ENCODE assay signal across 8 cellular contexts in genomic region chr11:2270322-2271076, GRCh38. TPM values are rescaled to one million over a fixed set of nuclear protein-coding genes. Genes with fewer than 3 reads are reported as not detected.
A peak's percentile ranks its signal among the peaks of the same experiment; 100 is the strongest.
DNase-seq lines count a peak whose midpoint lies in the region; ATAC-seq and TF ChIP-seq lines count a peak whose summit lies in the region.

A gene with protein sequence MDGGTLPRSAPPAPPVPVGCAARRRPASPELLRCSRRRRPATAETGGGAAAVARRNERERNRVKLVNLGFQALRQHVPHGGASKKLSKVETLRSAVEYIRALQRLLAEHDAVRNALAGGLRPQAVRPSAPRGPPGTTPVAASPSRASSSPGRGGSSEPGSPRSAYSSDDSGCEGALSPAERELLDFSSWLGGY (minus strand): TSS chr11:2270588. CDS start chr11:2270332, 256 bp downstream.

- no peaks in the 10 kb centered on the region for H3K9me3 ChIP-seq in iPS DF 6.9 (ENCODE audit: control insufficient read depth, insufficient read depth, low read length)

- H3K4me3 ChIP-seq in H7 (ENCODE audit: insufficient read depth, low read depth, low read length) (peak within 1 kb of the TSS; percentile 46), iPS DF 6.9 (ENCODE audit: low read length) (peak within 1 kb of the TSS; percentile 19), skeletal muscle cell (ENCODE audit: low read depth, low read length) (peak within 1 kb of the TSS; percentile 39)

- no CpG with 5 or more reads among the region's 89 CpGs for WGBS in iPS DF 6.9 (ENCODE audit: insufficient coverage, insufficient read length)

- peaks cover 5% of the 10 kb centered on the region for H3K4me1 ChIP-seq in iPS DF 6.9 (ENCODE audit: control insufficient read depth, insufficient read depth, low read length)

- H3K27me3 Mint-ChIP-seq in activated CD4-positive, alpha-beta memory T cell treated with anti-CD3 and anti-CD28 coated beads for 36 hours, result peaks cover 40% of the 10 kb centered on the region

- peak within 1 kb of the TSS; percentile 52 for H3K4me3 Mint-ChIP-seq in activated CD4-positive, alpha-beta memory T cell treated with anti-CD3 and anti-CD28 coated beads for 36 hours

- peaks cover 32% of the 10 kb centered on the region for H3K4me1 Mint-ChIP-seq in activated CD4-positive, alpha-beta memory T cell treated with anti-CD3 and anti-CD28 coated beads for 36 hours (ENCODE audit: low read depth)

- in situ Hi-C loops in GM13977 (cut with MboI; ENCODE audit: low pct_unique_long_range_greater_than_20kb, low sequenced_read_pairs, unreplicated experiment), result no loop called here

- POLR2A ChIA-PET in activated CD4-positive, alpha-beta memory T cell treated with anti-CD3 and anti-CD28 coated beads for 36 hours (lab: Charles Lee), result interaction anchor here (1.3 to 2.0 kb wide), 2 partner anchors 31 to 34 kb away, joined by 4 to 7 read pairs; partner anchors contain the start of genes C11orf21 and TSPAN32

- no peaks in the 10 kb centered on the region for H3K9me3 Mint-ChIP-seq in activated CD4-positive, alpha-beta memory T cell treated with anti-CD3 and anti-CD28 coated beads for 36 hours

- H3K27ac Mint-ChIP-seq in activated CD4-positive, alpha-beta memory T cell treated with anti-CD3 and anti-CD28 coated beads for 36 hours, result no peak within 1 kb of the TSS

- H3K36me3 ChIP-seq in H7 (replicated peaks; ENCODE audit: control insufficient read depth, insufficient read depth, low read length) (no peaks in the 10 kb centered on the region), iPS DF 6.9 (ENCODE audit: control insufficient read depth, insufficient read depth, low read length) (no peaks in the 10 kb centered on the region)

- DNase-seq in H7 (peak; percentile 69), iPS DF 6.9 (ENCODE audit: low read depth, low spot score) (no peak), skeletal muscle cell (ENCODE audit: low read depth) (no peak), NCI-H2081 treated with DMSO at 0.1 percent for 48 hours (lab: John Stamatoyannopoulos, UW) (no peak), GM13977 (ENCODE audit: low spot score) (no peak), RKO (ENCODE audit: low spot score) (no peak)
- DNase-seq in activated CD4-positive, alpha-beta memory T cell treated with anti-CD3 and anti-CD28 coated beads for 36 hours, result no peak

- CTCF ChIA-PET in activated CD4-positive, alpha-beta memory T cell treated with anti-CD3 and anti-CD28 coated beads for 36 hours (lab: Charles Lee), result interaction anchor here (1.1 to 3.7 kb wide), 4 partner anchors 32 to 149 kb away, joined by 3 to 17 read pairs (median 7); partner anchors contain the start of genes C11orf21 and TSPAN32

- no peak within 1 kb of the TSS for H3K27ac ChIP-seq in iPS DF 6.9 (ENCODE audit: low read length)

- no peaks in the 10 kb centered on the region for H3K36me3 Mint-ChIP-seq in activated CD4-positive, alpha-beta memory T cell treated with anti-CD3 and anti-CD28 coated beads for 36 hours

- TF ChIP-seq CTCF in GM13977 (IDR thresholded peaks at IDR 0.05; ENCODE audit: extremely low read depth, insufficient read depth, missing control alignments), result no peak

- intact Hi-C loops in activated CD4-positive, alpha-beta memory T cell treated with anti-CD3 and anti-CD28 coated beads for 36 hours (cut with micrococcal nuclease), result no loop called here

- no peak for ATAC-seq in GM19023 (IDR thresholded peaks at IDR 0.05; ENCODE audit: unreplicated experiment)

- H3K27me3 ChIP-seq in H7 (ENCODE audit: control insufficient read depth, insufficient read depth, low read length) (peaks cover 61% of the 10 kb centered on the region), iPS DF 6.9 (ENCODE audit: control insufficient read depth, insufficient read depth, low read length) (peaks cover 40% of the 10 kb centered on the region)

RNA-seq across cellular contexts. Expression of the gene that starts here (rescaled TPM):
- 0.44 and 0.55 TPM in 2 replicates for total RNA-seq in H7 (2014; rRNA removed; shearing (Covaris generic))
- 1 to 10 TPM; 1.5 to 2.0 TPM for total RNA-seq in activated CD4-positive, alpha-beta memory T cell treated with anti-CD3 and anti-CD28 coated beads for 36 hours

Comparison
In these comparisons a context has a peak if more than half of its experiments do, and no peak if none do; other contexts are left out.
1. Peak in DNase-seq and H3K4me3 ChIP-seq in H7; RNA of the gene not detected or under 1 TPM.